Comparison of ENCODE assay signal across 1 cellular context in the genomic region with DNA sequence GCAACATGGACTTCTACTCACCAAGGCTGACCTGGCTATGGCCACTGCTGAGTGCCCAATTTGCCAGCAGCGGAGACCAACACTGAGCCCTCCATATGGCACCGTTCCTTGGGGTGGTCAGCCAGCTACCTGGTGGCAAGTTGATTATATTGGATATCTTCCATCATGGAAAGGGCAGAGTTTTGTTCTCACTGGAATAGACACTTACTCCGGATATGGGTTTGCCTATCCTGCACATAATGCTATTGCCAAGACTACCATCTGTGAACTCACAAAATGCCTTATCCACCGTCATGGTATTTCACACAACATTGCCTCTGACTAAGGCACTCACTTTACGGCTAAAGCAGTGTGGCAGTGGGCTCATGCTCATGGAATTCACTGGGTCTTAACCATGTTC. TPM values are rescaled to one million over a fixed set of nuclear protein-coding genes. Genes with fewer than 3 reads are reported as not detected.
"Had no signal": no experiment of that assay in that cellular context is flagged by ENCODE, and none has a peak within 500 bp of the region (broad histone marks: within the 10 kb centered on the region; RNA-seq: fewer than 3 reads in every experiment).

No MANE protein-coding gene starts in this region.

RNA-seq across cellular contexts. Expression of a gene that starts 54.5 kb away (rescaled TPM):
- polyA plus RNA-seq: neural cell had no signal
